8 cellular contexts compared by ENCODE assay signal in the genomic region with DNA sequence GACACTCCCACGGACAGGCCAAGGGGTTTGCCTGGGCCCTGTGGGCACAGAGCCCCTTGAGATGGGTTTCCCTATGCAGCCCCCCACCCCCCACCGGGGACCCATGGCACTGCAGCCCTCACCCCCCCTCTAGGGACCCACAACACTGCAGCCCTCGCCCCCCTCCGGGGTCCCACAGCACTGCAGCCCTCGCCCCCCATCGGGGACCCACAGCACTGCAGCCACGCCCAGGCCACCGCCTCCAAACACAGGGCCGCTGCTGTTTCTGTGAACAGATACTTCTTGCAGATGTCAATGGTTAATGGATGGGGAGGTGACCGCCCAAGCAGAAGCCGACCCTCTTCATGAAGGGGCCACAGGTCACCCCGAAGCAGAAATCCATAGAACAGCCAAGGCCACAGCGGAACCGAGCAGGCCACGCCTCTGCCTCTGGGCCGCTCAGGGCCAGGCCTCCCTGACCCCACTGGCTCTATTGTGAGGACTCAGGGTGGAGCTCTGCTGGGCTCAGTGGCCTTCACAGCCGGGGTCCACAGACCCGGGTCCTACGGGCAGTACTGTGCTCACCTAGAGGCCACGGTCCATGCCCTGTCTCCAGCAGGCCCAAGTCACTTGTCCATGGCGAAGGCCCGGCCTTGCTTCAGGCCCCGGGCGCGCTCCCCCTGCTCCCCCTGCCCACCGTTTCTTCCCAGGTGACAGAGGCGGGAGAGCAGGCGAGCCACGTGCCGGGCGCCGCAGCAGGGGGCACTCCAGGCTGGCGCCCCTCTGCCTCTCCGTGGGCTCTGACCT. TPM values are rescaled to one million over a fixed set of nuclear protein-coding genes. Genes with fewer than 3 reads are reported as not detected.
DNase-seq lines count a peak whose midpoint lies in the region; ATAC-seq and TF ChIP-seq lines count a peak whose summit lies in the region.
"Had no signal": no experiment of that assay in that cellular context is flagged by ENCODE, and none has a peak within 500 bp of the region (broad histone marks: within the 10 kb centered on the region; RNA-seq: fewer than 3 reads in every experiment).

No MANE protein-coding gene starts in this region.

- peak in 1 of 2 donors; percentile 69 for DNase-seq in ascending aorta (ENCODE audit: low spot score in 2 of 2)
- DNase-seq in lower lobe of right lung = peak; percentile 50
- DNase-seq in testis = peak; percentile 21
- no peak for DNase-seq in NCI-H146 (lab: John Stamatoyannopoulos, UW)

- no peaks in the 10 kb centered on the region for H3K9me3 ChIP-seq in HUES64 (ENCODE audit: insufficient read depth, low read depth, low read length)
- no peaks in the 10 kb centered on the region for H3K9me3 ChIP-seq in ascending aorta
- no peaks in the 10 kb centered on the region for H3K9me3 ChIP-seq in lower lobe of right lung
- H3K9me3 ChIP-seq in testis = no peaks in the 10 kb centered on the region
- H3K9me3 ChIP-seq: SJSA1 had no signal

- no peak overlapping the region for H3K4me3 ChIP-seq in HUES64 (ENCODE audit: low read length)
- no peak overlapping the region for H3K4me3 ChIP-seq in ascending aorta
- H3K4me3 ChIP-seq in lower lobe of right lung = no peak overlapping the region
- H3K4me3 ChIP-seq in testis = no peak overlapping the region
- H3K4me3 ChIP-seq: SJSA1 had no signal

- H3K27ac ChIP-seq in HUES64 (ENCODE audit: low read depth, low read length) (0 out of 2 replicates have a peak overlapping the region, but pooled peaks have one; percentile 21), ascending aorta (peak overlapping the region; percentile 78 to 99), lower lobe of right lung (peak overlapping the region; percentile 49), testis (peak overlapping the region; percentile 87 to 94)
- H3K27ac ChIP-seq: SJSA1 had no signal

- H3K9ac ChIP-seq in HUES64 (ENCODE audit: low read depth, low read length) = no peak overlapping the region

- TF ChIP-seq POLR2A in testis (IDR thresholded peaks at IDR 0.05) = no peak

- WGBS in HUES64 = 79% methylated on average over 33 of the region's 34 CpGs
- WGBS in testis, 2 donors = 75 to 81% methylated on average over 21 to 33 of the region's 34 CpGs

- ATAC-seq in lower lobe of right lung (no peak), HG02610 (IDR thresholded peaks at IDR 0.05; ENCODE audit: unreplicated experiment) (no peak), HG03571 (IDR thresholded peaks at IDR 0.05; ENCODE audit: unreplicated experiment) (no peak)

- intact Hi-C loops in ascending aorta (cut with DNase I) = loop anchor here (1.0 to 5.0 kb wide), 3 partner anchors 112 to 420 kb away; a partner anchor contains a TSS
- intact Hi-C loops in lower lobe of right lung (cut with DNase I) = loop anchor here (10.0 kb wide), 1 partner anchor 143 kb away; no protein-coding TSS in a partner anchor
- intact Hi-C loops in testis (cut with DNase I; ENCODE audit: low total_unique reads) = loop anchor here (5.0 kb wide), 1 partner anchor 145 kb away; no protein-coding TSS in a partner anchor

- H3K4me1 ChIP-seq in HUES64 (ENCODE audit: insufficient read depth, low read length) (peaks cover 21% of the 10 kb centered on the region), ascending aorta (peaks cover 28 to 38% of the 10 kb centered on the region in 2 donors), lower lobe of right lung (peaks cover 50% of the 10 kb centered on the region), testis (peaks cover 45% of the 10 kb centered on the region)

- H3K36me3 ChIP-seq in HUES64 (ENCODE audit: insufficient read depth, low read length) (0 out of 2 replicates have a peak, but pooled peaks cover 4% of the 10 kb centered on the region), ascending aorta (no peaks in the 10 kb centered on the region), lower lobe of right lung (no peaks in the 10 kb centered on the region), testis (ENCODE audit: low read depth, missing control alignments) (no peaks in the 10 kb centered on the region)

- H3K27me3 ChIP-seq in HUES64 (ENCODE audit: insufficient read depth, low read length) (no peaks in the 10 kb centered on the region), ascending aorta (no peaks in the 10 kb centered on the region), lower lobe of right lung (ENCODE audit: low read depth) (no peaks in the 10 kb centered on the region), testis (no peaks in the 10 kb centered on the region)
- H3K27me3 ChIP-seq: SJSA1 had no signal

- no peak for TF ChIP-seq CTCF in ascending aorta (IDR thresholded peaks at IDR 0.05)
- TF ChIP-seq CTCF in lower lobe of right lung (IDR thresholded peaks at IDR 0.05) = no peak
- TF ChIP-seq CTCF in testis (IDR thresholded peaks at IDR 0.05) = no peak

RNA-seq across cellular contexts. Expression of a gene that starts 4.1 kb away (rescaled TPM):
- 19.7 TPM for polyA plus RNA-seq in HUES64 (2013, experiment 1 of 2)
- polyA plus RNA-seq in HUES64 (2013, experiment 2 of 2) = 25.7 TPM
- 39.4 TPM for total RNA-seq in ascending aorta
- total RNA-seq in lower lobe of right lung = 29.1 TPM
- 10 to 100 TPM; 49.9 to 55.9 TPM for total RNA-seq in testis
- polyA plus RNA-seq in testis (ENCODE audit: insufficient read depth, low read depth, low replicate concordance) = 63.3 TPM

Comparison
In these comparisons a context has a peak if more than half of its experiments do, and no peak if none do; other contexts are left out.
1. H3K27ac ChIP-seq: peak in every context shown above with its lines; median percentile 90 in testis; 88 in ascending aorta; 49 in lower lobe of right lung; 21 in HUES64.